In the genomic region with DNA sequence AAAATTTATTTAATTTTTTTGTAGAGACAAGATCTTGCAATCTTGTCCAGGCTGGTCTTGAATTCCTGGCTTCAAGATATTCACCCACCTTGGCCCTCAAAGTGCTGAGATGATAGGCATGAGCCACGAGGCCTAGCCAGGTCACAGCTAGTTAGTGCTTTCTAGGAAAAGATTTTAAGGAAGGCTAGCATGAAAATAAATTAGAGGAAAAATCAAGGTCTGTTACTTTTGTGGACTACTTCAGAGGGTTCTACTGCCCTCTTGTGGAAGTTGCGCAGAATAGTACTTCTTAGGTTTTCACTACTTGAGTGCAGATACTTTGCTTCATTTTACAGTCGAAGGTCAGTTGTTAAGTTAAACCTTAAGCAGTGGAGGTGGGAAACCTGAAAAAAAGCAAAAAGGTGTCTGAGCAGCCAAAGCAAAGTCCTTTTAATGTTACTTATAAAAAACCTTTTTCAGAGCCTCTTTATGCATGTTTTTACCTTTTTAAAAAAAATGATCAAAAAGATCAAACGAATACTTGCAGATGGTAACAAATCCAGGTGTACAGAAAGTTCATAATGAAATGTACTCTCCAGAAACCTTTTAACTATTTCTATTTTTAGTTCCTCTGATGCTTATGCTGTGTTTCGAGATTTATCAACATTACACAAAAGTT, we compare ENCODE assay signal across 8 cellular contexts. TPM values are rescaled to one million over a fixed set of nuclear protein-coding genes. Genes with fewer than 3 reads are reported as not detected.
DNase-seq lines count a peak whose midpoint lies in the region; FAIRE-seq and TF ChIP-seq lines count a peak whose summit lies in the region.
"Not testable (repeated sequence)": the region's sequence is repeated elsewhere in the genome, so short reads cannot be mapped to it uniquely, and the experiment has no call there.

No MANE protein-coding gene starts in this region.

- TF ChIP-seq RAD21 in Ishikawa (IDR thresholded peaks at IDR 0.05; ENCODE audit: low read depth), result peak; percentile 43

- H3K27ac ChIP-seq in neutrophil, result not testable (repeated sequence)

- H3K27me3 ChIP-seq in neutrophil, result not testable (repeated sequence)

- peak overlapping the region; percentile 38 for H3K27ac Mint-ChIP-seq in activated CD4-positive, alpha-beta T cell treated with anti-CD3 and anti-CD28 coated beads, Interleukin-2, amount 10 ng/mL, durations not matched to agents 7 days and 5 days
- H3K27ac Mint-ChIP-seq in immature natural killer cell, result peak overlapping the region in 4 of 6 donors; percentile 34 to 76 (median 70)

- peak; percentile 51 for DNase-seq in EH (ENCODE audit: low read depth)
- DNase-seq in NCI-H748 (lab: John Stamatoyannopoulos, UW; ENCODE audit: unreplicated experiment), result peak; percentile 15
- DNase-seq in activated CD4-positive, alpha-beta T cell treated with anti-CD3 and anti-CD28 coated beads, Interleukin-2, amount 10 ng/mL, durations not matched to agents 7 days and 5 days, result peak; percentile 30
- peak; percentile 23 for DNase-seq in dedifferentiated amniotic fluid mesenchymal stem cell (ENCODE audit: extremely low spot score)
- peak; percentile 18 to 41 (median 24) for DNase-seq in immature natural killer cell

- TF ChIP-seq CTCF in neutrophil (IDR thresholded peaks at IDR 0.05), result peak; percentile 48

- H3K36me3 ChIP-seq in neutrophil, result not testable (repeated sequence)

- peaks cover 15% of the 10 kb centered on the region for H3K4me1 Mint-ChIP-seq in activated CD4-positive, alpha-beta T cell treated with anti-CD3 and anti-CD28 coated beads, Interleukin-2, amount 10 ng/mL, durations not matched to agents 7 days and 5 days
- peaks cover 11 to 16% of the 10 kb centered on the region in 2 donors for H3K4me1 Mint-ChIP-seq in immature natural killer cell

- not testable (repeated sequence) for H3K4me3 Mint-ChIP-seq in activated CD4-positive, alpha-beta T cell treated with anti-CD3 and anti-CD28 coated beads, Interleukin-2, amount 10 ng/mL, durations not matched to agents 7 days and 5 days; immature natural killer cell

- not testable (repeated sequence) for H3K9me3 Mint-ChIP-seq in activated CD4-positive, alpha-beta T cell treated with anti-CD3 and anti-CD28 coated beads, Interleukin-2, amount 10 ng/mL, durations not matched to agents 7 days and 5 days; immature natural killer cell

- POLR2A ChIA-PET in activated CD4-positive, alpha-beta T cell treated with anti-CD3 and anti-CD28 coated beads, Interleukin-2, amount 10 ng/mL, durations not matched to agents 7 days and 5 days (lab: Charles Lee), result not testable (repeated sequence)

- not testable (repeated sequence) for H3K4me1 ChIP-seq in neutrophil (ENCODE audit: control insufficient read depth in 1 of 2, insufficient read depth in 1 of 2, low read depth in 1 of 2, low read length in 1 of 2)

- CTCF ChIA-PET in activated CD4-positive, alpha-beta T cell treated with anti-CD3 and anti-CD28 coated beads, Interleukin-2, amount 10 ng/mL, durations not matched to agents 7 days and 5 days (lab: Charles Lee), result interaction anchor here (0.6 kb wide), 1 partner anchor 970 kb away, joined by 3 read pairs; no protein-coding TSS in a partner anchor

- H3K4me3 ChIP-seq in neutrophil (ENCODE audit: low read depth in 1 of 2, low read length in 1 of 2), result not testable (repeated sequence)

- TF ChIP-seq EP300 in Ishikawa (IDR thresholded peaks at IDR 0.05; ENCODE audit: borderline replicate concordance), result not testable (repeated sequence)

- H3K27me3 Mint-ChIP-seq in activated CD4-positive, alpha-beta T cell treated with anti-CD3 and anti-CD28 coated beads, Interleukin-2, amount 10 ng/mL, durations not matched to agents 7 days and 5 days; immature natural killer cell (ENCODE audit: low read depth in 3 of 3): not testable (repeated sequence)

- H3K9me3 ChIP-seq in neutrophil, result not testable (repeated sequence)

- peaks cover 16% of the 10 kb centered on the region for H3K36me3 Mint-ChIP-seq in activated CD4-positive, alpha-beta T cell treated with anti-CD3 and anti-CD28 coated beads, Interleukin-2, amount 10 ng/mL, durations not matched to agents 7 days and 5 days (ENCODE audit: low read depth)
- H3K36me3 Mint-ChIP-seq in immature natural killer cell, result not testable (repeated sequence)

- peak; percentile 98 for FAIRE-seq in A204.1 (lab: Jason Lieb, UNC)

RNA-seq across cellular contexts. Expression of gene TYW1, which starts 4.1 kb away (rescaled TPM):
- 10 to 100 TPM; 15.4 to 16.4 TPM for total RNA-seq in activated CD4-positive, alpha-beta T cell treated with anti-CD3 and anti-CD28 coated beads, Interleukin-2, amount 10 ng/mL, durations not matched to agents 7 days and 5 days
- polyA plus RNA-seq in immature natural killer cell, result 10 to 100 TPM in 2 of 3 donors, 1 to 10 TPM in 1; 9.8 to 25.9 (median 17.6) TPM

RNA-seq across cellular contexts. Expression of gene SBDS, which starts 5.3 kb away (rescaled TPM):
- total RNA-seq in activated CD4-positive, alpha-beta T cell treated with anti-CD3 and anti-CD28 coated beads, Interleukin-2, amount 10 ng/mL, durations not matched to agents 7 days and 5 days, result 10 to 100 TPM; 34.2 to 37.8 TPM
- 10 to 100 TPM; 47.3 to 65.8 (median 48.3) TPM for polyA plus RNA-seq in immature natural killer cell
